In the genomic region with DNA sequence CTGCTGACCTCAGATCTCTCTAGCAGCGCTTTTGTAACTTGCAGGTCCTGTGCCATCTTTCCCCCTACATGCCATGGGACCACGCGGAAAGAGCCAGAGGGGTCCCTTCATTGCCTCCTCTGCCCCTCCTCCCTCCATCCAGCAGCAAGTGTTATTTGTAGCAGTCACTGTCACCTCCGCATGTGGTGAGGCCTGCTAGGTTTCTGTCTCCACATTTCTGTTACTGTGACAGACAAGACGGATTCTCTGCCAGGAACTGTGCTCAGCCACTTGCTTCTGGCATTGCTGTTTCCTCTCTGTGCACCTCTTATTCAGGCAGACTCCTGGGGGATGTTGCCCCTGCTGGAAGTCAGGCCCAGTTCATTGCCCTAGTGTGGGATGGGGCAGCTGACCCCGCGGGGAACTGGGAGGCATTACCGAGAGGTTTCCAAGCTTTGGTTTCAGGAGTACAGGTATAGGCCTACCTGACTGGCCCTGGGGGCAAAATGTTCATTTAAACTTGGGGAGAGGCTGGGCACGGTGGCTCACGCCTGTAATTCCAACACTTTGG, we compare ENCODE assay signal across 15 cellular contexts.
DNase-seq lines count a peak whose midpoint lies in the region; ATAC-seq and TF ChIP-seq lines count a peak whose summit lies in the region.
"Had no signal": no experiment of that assay in that cellular context is flagged by ENCODE, and none has a peak within 500 bp of the region (broad histone marks: within the 10 kb centered on the region; RNA-seq: fewer than 3 reads in every experiment).

No MANE protein-coding gene starts in this region.

- ATAC-seq in HG03139 (IDR thresholded peaks at IDR 0.05; ENCODE audit: unreplicated experiment), result no peak
- no peak for ATAC-seq in GM19397 (IDR thresholded peaks at IDR 0.05; ENCODE audit: unreplicated experiment)

- no peaks in the 10 kb centered on the region for H3K9me3 ChIP-seq in NT2/D1 (ENCODE audit: insufficient read depth, low read length)
- H3K9me3 ChIP-seq in esophagus (ENCODE audit: control insufficient read depth in 2 of 2, insufficient read depth in 1 of 2, low read depth in 1 of 2, low read length in 1 of 2), result no peaks in the 10 kb centered on the region
- H3K9me3 ChIP-seq in mesenchymal stem cell (ENCODE audit: control insufficient read depth, low read length), result peaks cover 9% of the 10 kb centered on the region
- H3K9me3 ChIP-seq: BE2C, HAP-1 had no signal

- 85 to 89% methylated on average over 10 of the region's 10 CpGs for WGBS in esophagus, 2 donors
- WGBS in mesendoderm (ENCODE audit: extremely low coverage, insufficient coverage, low lambda C conversion rate), result no CpG with 5 or more reads among the region's 10 CpGs
- WGBS in mesenchymal stem cell, result 73% methylated on average over 9 of the region's 10 CpGs

- no peak overlapping the region for H3K23ac ChIP-seq in mesendoderm (ENCODE audit: low read length)
- no peak overlapping the region for H3K23ac ChIP-seq in mesenchymal stem cell (ENCODE audit: low read length in 2 of 2)

- H3K4me1 ChIP-seq in NT2/D1 (ENCODE audit: insufficient read depth, insufficient read length) (peaks cover 16% of the 10 kb centered on the region), esophagus (ENCODE audit: control insufficient read depth in 2 of 2, insufficient read depth in 2 of 2, low read length in 1 of 2) (no peaks in the 10 kb centered on the region), mesendoderm (ENCODE audit: control insufficient read depth, low read depth, low read length) (peaks cover 7% of the 10 kb centered on the region), mesenchymal stem cell (ENCODE audit: control insufficient read depth, insufficient read depth, low read depth, low read length) (no peaks in the 10 kb centered on the region)
- H3K4me1 ChIP-seq: BE2C, HAP-1 had no signal

- no peak for TF ChIP-seq CTCF in type B pancreatic cell (conservative IDR thresholded peaks at IDR 0.05)

- no peaks in the 10 kb centered on the region for H3K9me3 Mint-ChIP-seq in type B pancreatic cell

- H3K9ac ChIP-seq in NT2/D1 (ENCODE audit: insufficient read length, low read depth) (peak overlapping the region; percentile 21), mesendoderm (ENCODE audit: low read length) (no peak overlapping the region), mesenchymal stem cell (ENCODE audit: low read length) (no peak overlapping the region)

- H2BK120ac ChIP-seq in mesendoderm (ENCODE audit: low read depth, low read length), result no peak overlapping the region
- no peak overlapping the region for H2BK120ac ChIP-seq in mesenchymal stem cell (ENCODE audit: low read depth, low read length)

- H3K36me3 ChIP-seq in NT2/D1 (ENCODE audit: insufficient read depth, insufficient read length, low read length) (no peaks in the 10 kb centered on the region), esophagus (ENCODE audit: control insufficient read depth in 2 of 2, insufficient read depth in 2 of 2, low read length in 1 of 2) (no peaks in the 10 kb centered on the region), mesendoderm (ENCODE audit: control insufficient read depth, insufficient read depth, low read length) (no peaks in the 10 kb centered on the region), mesenchymal stem cell (ENCODE audit: control insufficient read depth in 1 of 2, insufficient read depth in 2 of 2, low read depth in 1 of 2, low read length in 2 of 2) (no peaks in the 10 kb centered on the region)
- H3K36me3 ChIP-seq: BE2C, HAP-1 had no signal

- H2BK15ac ChIP-seq in mesendoderm (replicated peaks; ENCODE audit: low read depth) (no peak overlapping the region), mesenchymal stem cell (ENCODE audit: low read depth, poor library complexity, severe bottlenecking) (no peak overlapping the region)

- no peaks in the 10 kb centered on the region for H3K27me3 ChIP-seq in NT2/D1 (ENCODE audit: insufficient read depth, insufficient read length)
- H3K27me3 ChIP-seq in esophagus (ENCODE audit: control insufficient read depth in 1 of 2, insufficient read depth in 2 of 2, low read length in 2 of 2), result no peaks in the 10 kb centered on the region
- no peaks in the 10 kb centered on the region for H3K27me3 ChIP-seq in mesendoderm (ENCODE audit: insufficient read depth, low read length, poor library complexity)
- peaks cover 7 to 19% of the 10 kb centered on the region in 2 experiments for H3K27me3 ChIP-seq in mesenchymal stem cell (ENCODE audit: control insufficient read depth in 1 of 2, insufficient read depth in 1 of 2, low read length in 2 of 2)
- H3K27me3 ChIP-seq: BE2C had no signal

- no peaks in the 10 kb centered on the region for H3K79me1 ChIP-seq in mesendoderm (ENCODE audit: low read length)
- H3K79me1 ChIP-seq in mesenchymal stem cell (replicated peaks; ENCODE audit: low read length, poor library complexity, severe bottlenecking), result no peaks in the 10 kb centered on the region

- no peak overlapping the region for H3K4me2 ChIP-seq in mesendoderm (ENCODE audit: low read length)
- no peak overlapping the region for H3K4me2 ChIP-seq in mesenchymal stem cell (ENCODE audit: low read length, poor library complexity, severe bottlenecking)

- no peak overlapping the region for H3K14ac ChIP-seq in mesenchymal stem cell (ENCODE audit: low read length in 2 of 2)

- H3K56ac ChIP-seq in mesendoderm (ENCODE audit: low read length), result peak overlapping the region; percentile 42

- H4K8ac ChIP-seq in mesendoderm (ENCODE audit: low read depth, low read length) (no peak overlapping the region), mesenchymal stem cell (ENCODE audit: low read length) (no peak overlapping the region)

- H2AK5ac ChIP-seq in mesendoderm (ENCODE audit: low read length) (no peak overlapping the region), mesenchymal stem cell (ENCODE audit: low read length, severe bottlenecking) (no peak overlapping the region)

- H3K79me2 ChIP-seq in mesendoderm (ENCODE audit: control insufficient read depth, insufficient read depth, low read length), result no peaks in the 10 kb centered on the region

- H2BK5ac ChIP-seq in mesendoderm (ENCODE audit: low read length), result no peak overlapping the region
- H2BK5ac ChIP-seq in mesenchymal stem cell (ENCODE audit: low read depth, low read length, poor library complexity, severe bottlenecking), result no peak overlapping the region

- no peak overlapping the region for H2AFZ ChIP-seq in mesenchymal stem cell (ENCODE audit: low read depth, low read length)

- H3K4me3 Mint-ChIP-seq in type B pancreatic cell, result peak overlapping the region; percentile 16

- peaks cover 35% of the 10 kb centered on the region for H3K4me1 Mint-ChIP-seq in type B pancreatic cell (ENCODE audit: unreplicated experiment)

- H4K5ac ChIP-seq in mesendoderm (ENCODE audit: low read length), result no peak overlapping the region

- no peak overlapping the region for H4K91ac ChIP-seq in mesenchymal stem cell (ENCODE audit: low read length)

- H2BK12ac ChIP-seq in mesenchymal stem cell (ENCODE audit: low read length in 2 of 2), result no peak overlapping the region

- H3K4ac ChIP-seq in mesendoderm (ENCODE audit: low read depth, low read length), result no peak overlapping the region
- H3K4ac ChIP-seq in mesenchymal stem cell (ENCODE audit: low read depth in 1 of 2, low read length in 2 of 2), result no peak overlapping the region

- no peaks in the 10 kb centered on the region for H3K36me3 Mint-ChIP-seq in type B pancreatic cell

- H3K27me3 Mint-ChIP-seq in type B pancreatic cell, result no peaks in the 10 kb centered on the region

- H3K4me3 ChIP-seq in NT2/D1 (ENCODE audit: insufficient read length, low read depth) (no peak overlapping the region), esophagus (ENCODE audit: low read depth in 1 of 2, low read length in 2 of 2) (no peak overlapping the region), mesendoderm (ENCODE audit: low read length) (no peak overlapping the region), mesenchymal stem cell (ENCODE audit: insufficient read depth in 1 of 2, low read depth in 1 of 2, low read length in 2 of 2) (no peak overlapping the region)
- H3K4me3 ChIP-seq: HAP-1 had no signal

- no peak for DNase-seq in NT2/D1 (ENCODE audit: low read depth, low spot score)
- peak; percentile 53 for DNase-seq in mesendoderm
- no peak for DNase-seq in type B pancreatic cell (ENCODE audit: extremely low spot score, unreplicated experiment)
- no peak for DNase-seq in mesenchymal stem cell
- DNase-seq: BE2C, EL, NCI-H1417, NCI-H2029, NCI-H2171 treated with DMSO at 0.1 percent for 48 hours, NCI-H510A, NCI-H82 had no signal

- peak overlapping the region; percentile 15 to 72 for H3K27ac ChIP-seq in esophagus (ENCODE audit: low read depth in 2 of 2, low read length in 1 of 2)
- no peak overlapping the region for H3K27ac ChIP-seq in mesendoderm (ENCODE audit: low read depth, low read length)
- H3K27ac ChIP-seq in mesenchymal stem cell (ENCODE audit: low read length, poor library complexity, severe bottlenecking), result no peak overlapping the region

- no peak overlapping the region for H3K18ac ChIP-seq in mesendoderm (ENCODE audit: low read length)
- no peak overlapping the region for H3K18ac ChIP-seq in mesenchymal stem cell (ENCODE audit: low read depth in 1 of 2, low read length in 2 of 2)

- H3K27ac Mint-ChIP-seq in type B pancreatic cell, result peak overlapping the region; percentile 92

Comparison
In these comparisons a context has a peak if more than half of its experiments do, and no peak if none do; other contexts are left out.
1. H3K27ac ChIP-seq: peak in esophagus (2 of 2); none in mesendoderm (single experiment) and mesenchymal stem cell (single experiment).